ENCODE assay signal across 16 cellular contexts in genomic region chr11:78784321-78785061, GRCh38.
DNase-seq lines count a peak whose midpoint lies in the region; ATAC-seq and TF ChIP-seq lines count a peak whose summit lies in the region.
"Had no signal": no experiment of that assay in that cellular context is flagged by ENCODE, and none has a peak within 500 bp of the region (broad histone marks: within the 10 kb centered on the region; RNA-seq: fewer than 3 reads in every experiment).

No MANE protein-coding gene starts in this region.

- DNase-seq in HCEC 1CT (peak; percentile 8), fibroblast of pulmonary artery (ENCODE audit: low read depth) (peak; percentile 31), renal cortical epithelial cell (ENCODE audit: low read depth) (peak; percentile 57)
- DNase-seq: activated effector memory CD4-positive, alpha-beta T cell treated with anti-CD3 and anti-CD28 coated beads, Interleukin-2, amount 50 U/mL, for 16 hours; CD8-positive, alpha-beta memory T cell; hypothalamus; MV-4-11; natural killer cell; retina; trophoblast cell had no signal

- no peak overlapping the region for H3K4me3 ChIP-seq in fibroblast of pulmonary artery (replicated peaks; ENCODE audit: low read depth, low read length)
- H3K4me3 ChIP-seq: cardiac muscle cell had no signal

- H3K27me3 Mint-ChIP-seq in activated T-helper 17 cell treated with anti-CD3 and anti-CD28 coated beads, Interleukin-2, amount 50 U/mL, for 72 hours: no peaks in the 10 kb centered on the region

- no peak overlapping the region for H3K27ac Mint-ChIP-seq in activated T-helper 17 cell treated with anti-CD3 and anti-CD28 coated beads, Interleukin-2, amount 50 U/mL, for 72 hours
- H3K27ac Mint-ChIP-seq: CD8-positive, alpha-beta memory T cell; natural killer cell had no signal

- H3K4me1 Mint-ChIP-seq in activated T-helper 17 cell treated with anti-CD3 and anti-CD28 coated beads, Interleukin-2, amount 50 U/mL, for 72 hours: no peaks in the 10 kb centered on the region
- H3K4me1 Mint-ChIP-seq: CD8-positive, alpha-beta memory T cell; natural killer cell had no signal

- ATAC-seq in activated T-helper 17 cell treated with anti-CD3 and anti-CD28 coated beads, Interleukin-2, amount 50 U/mL, for 72 hours (replicated peaks): peak; percentile 50
- no peak for ATAC-seq in HG03565 (IDR thresholded peaks at IDR 0.05; ENCODE audit: unreplicated experiment)
- ATAC-seq in GM18861 (IDR thresholded peaks at IDR 0.05; ENCODE audit: unreplicated experiment): no peak
- ATAC-seq in HG02642 (IDR thresholded peaks at IDR 0.05; ENCODE audit: poor library complexity, unreplicated experiment): no peak
- ATAC-seq: left lobe of liver, natural killer cell had no signal

- TF ChIP-seq CTCF in fibroblast of pulmonary artery (IDR thresholded peaks at IDR 0.05; ENCODE audit: low read length, missing control alignments): no peak

- H3K9me3 Mint-ChIP-seq in activated T-helper 17 cell treated with anti-CD3 and anti-CD28 coated beads, Interleukin-2, amount 50 U/mL, for 72 hours: no peaks in the 10 kb centered on the region
- H3K9me3 Mint-ChIP-seq: natural killer cell had no signal

- H3K36me3 Mint-ChIP-seq in activated T-helper 17 cell treated with anti-CD3 and anti-CD28 coated beads, Interleukin-2, amount 50 U/mL, for 72 hours (ENCODE audit: low read depth): no peaks in the 10 kb centered on the region
- H3K36me3 Mint-ChIP-seq: CD8-positive, alpha-beta memory T cell; natural killer cell had no signal

- H3K4me3 Mint-ChIP-seq in activated T-helper 17 cell treated with anti-CD3 and anti-CD28 coated beads, Interleukin-2, amount 50 U/mL, for 72 hours: no peak overlapping the region
- H3K4me3 Mint-ChIP-seq: CD8-positive, alpha-beta memory T cell; natural killer cell had no signal
